ENCODE assay signal across 1 cellular context in genomic region chr10:80522756-80523363, GRCh38.
TF ChIP-seq lines count a peak whose summit lies in the region.

No MANE protein-coding gene starts in this region.

TF ChIP-seq in HEK293, 187 proteins besides CTCF, POLR2A, EP300 and RAD21 (continued from another document):
- no peak for TF ChIP-seq ZNF280C (tag by site-specific recombination; IDR thresholded peaks at IDR 0.05)
- no peak for TF ChIP-seq PRDM1 (tag by site-specific recombination; IDR thresholded peaks at IDR 0.05)
TF ChIP-seq in HEK293: peak in this region for 1.
